Comparison of ENCODE assay signal across 14 cellular contexts in genomic region chr12:112584266-112584722, GRCh38.
DNase-seq lines count a peak whose midpoint lies in the region; ATAC-seq, FAIRE-seq and TF ChIP-seq lines count a peak whose summit lies in the region.
"Had no signal": no experiment of that assay in that cellular context is flagged by ENCODE, and none has a peak within 500 bp of the region (broad histone marks: within the 10 kb centered on the region; RNA-seq: fewer than 3 reads in every experiment).

No MANE protein-coding gene starts in this region.

- TF ChIP-seq POLR2A in H1 (IDR thresholded peaks at IDR 0.05; ENCODE audit: control extremely low read depth in 1 of 2, low read depth in 2 of 2, low read length in 2 of 2) (no peak), adrenal gland (IDR thresholded peaks at IDR 0.05) (no peak)

- H2BK120ac ChIP-seq in H1 (replicated peaks; ENCODE audit: low read depth, low read length), result no peak overlapping the region

- H2BK5ac ChIP-seq in H1 (ENCODE audit: low read depth, low read length), result no peak overlapping the region

- no peaks in the 10 kb centered on the region for H3K9me3 Mint-ChIP-seq in activated naive CD8-positive, alpha-beta T cell treated with anti-CD3 and anti-CD28 coated beads for 36 hours
- H3K9me3 Mint-ChIP-seq: activated CD4-positive, alpha-beta T cell treated with anti-CD3 and anti-CD28 coated beads, Interleukin-2, amount 10 ng/mL, durations not matched to agents 24 days and 14 days; activated T-helper 2 cell treated with anti-CD3 and anti-CD28 coated beads, Interferon-gamma antibody, Interleukin-2, Interleukin-4, amounts not matched to agents 10 μg/mL and 5 μg/mL and 100 μg/mL, durations not matched to agents 14 hours and 24 hours and 36 hours; CD8-positive, alpha-beta T cell; T-cell had no signal

- no peak overlapping the region for H3K56ac ChIP-seq in H1 (replicated peaks; ENCODE audit: insufficient read length, low read depth, low read length)

- no peak overlapping the region for H2BK15ac ChIP-seq in H1 (ENCODE audit: low read length)

- H3K4me1 ChIP-seq in HEK293 (ENCODE audit: control insufficient read depth, insufficient read depth, low read length) (no peaks in the 10 kb centered on the region), H1 (replicated peaks in 1 of 4; ENCODE audit: control insufficient read depth in 3 of 4, insufficient read depth in 4 of 4, low read length in 3 of 4) (no peaks in the 10 kb centered on the region), adrenal gland (replicated peaks in 1 of 2) (no peaks in the 10 kb centered on the region)

- 55% methylated on average over 7 of the region's 7 CpGs; no CpG with 5 or more reads in 1 of the 2 experiments for WGBS in H1 (ENCODE audit: extremely low coverage in 1 of 2, insufficient coverage in 1 of 2, insufficient read length in 1 of 2, insufficient replicate concordance in 2 of 2, low coverage in 1 of 2, low lambda C conversion rate in 2 of 2, missing lambda C conversion rate in 1 of 2), 2 experiments
- WGBS in adrenal gland, 4 donors, result 58 to 68% (median 68%) methylated on average over 7 of the region's 7 CpGs

- H3K4me2 ChIP-seq in H1 (ENCODE audit: insufficient read depth in 1 of 2, low read depth in 2 of 2, low read length in 2 of 2), result no peak overlapping the region

- no peak overlapping the region for H3K23ac ChIP-seq in H1 (ENCODE audit: insufficient read length)

- H3K4me3 ChIP-seq in HEK293 (ENCODE audit: low read depth, low read length) (no peak overlapping the region), H1 (ENCODE audit: extremely low read depth in 1 of 4, insufficient read depth in 2 of 4, low read depth in 3 of 4, low read length in 4 of 4) (peak overlapping the region in 1 of 4 experiments; percentile 17; a peak in 1 of 8 replicates), adrenal gland (no peak overlapping the region)

- TF ChIP-seq CTCF in HEK293 (tag by site-specific recombination; IDR thresholded peaks at IDR 0.05), result no peak
- no peak for TF ChIP-seq CTCF in H1 (IDR thresholded peaks at IDR 0.05; ENCODE audit: control extremely low read depth in 1 of 3, insufficient read depth in 1 of 3, low read depth in 1 of 3, low read length in 3 of 3)
- no peak for TF ChIP-seq CTCF in adrenal gland (IDR thresholded peaks at IDR 0.05)

- no peak for TF ChIP-seq RAD21 in H1 (IDR thresholded peaks at IDR 0.05 in 1 of 2, conservative IDR thresholded peaks at IDR 0.05 in 1 of 2; ENCODE audit: low read depth in 2 of 2, low read length in 2 of 2)

- peak; percentile 36 for FAIRE-seq in H1 (lab: Jason Lieb, UNC)
- FAIRE-seq: islet of Langerhans had no signal

- H3K9me3 ChIP-seq in HEK293 (ENCODE audit: control insufficient read depth, insufficient read depth, low read depth, low read length) (no peaks in the 10 kb centered on the region), H1 (ENCODE audit: insufficient read depth in 2 of 2, low read depth in 1 of 2, low read length in 1 of 2) (no peaks in the 10 kb centered on the region), adrenal gland (replicated peaks in 1 of 3) (no peaks in the 10 kb centered on the region)

- no peak overlapping the region for H2AK5ac ChIP-seq in H1 (ENCODE audit: low read depth, low read length)

- H3K79me2 ChIP-seq in H1 (ENCODE audit: control insufficient read depth in 1 of 2, insufficient read depth in 2 of 2, low read length in 2 of 2), result no peaks in the 10 kb centered on the region

- H3K4me1 Mint-ChIP-seq in activated naive CD8-positive, alpha-beta T cell treated with anti-CD3 and anti-CD28 coated beads for 36 hours, result no peaks in the 10 kb centered on the region
- H3K4me1 Mint-ChIP-seq: activated CD4-positive, alpha-beta T cell treated with anti-CD3 and anti-CD28 coated beads, Interleukin-2, amount 10 ng/mL, durations not matched to agents 24 days and 14 days; T-cell had no signal

- no peak overlapping the region for H3K9ac ChIP-seq in H1 (replicated peaks in 1 of 4; ENCODE audit: extremely low read depth in 1 of 4, low read depth in 3 of 4, low read length in 3 of 4)

- no peaks in the 10 kb centered on the region for H3K36me3 Mint-ChIP-seq in activated naive CD8-positive, alpha-beta T cell treated with anti-CD3 and anti-CD28 coated beads for 36 hours
- H3K36me3 Mint-ChIP-seq: CD8-positive, alpha-beta T cell; T-cell had no signal

- H3K27ac ChIP-seq in HEK293 (ENCODE audit: extremely low read depth, low read depth, low read length), result no peak overlapping the region
- no peak overlapping the region for H3K27ac ChIP-seq in H1 (ENCODE audit: low read depth, low read length)
- H3K27ac ChIP-seq in adrenal gland, result no peak overlapping the region

- ATAC-seq in HG03457 (IDR thresholded peaks at IDR 0.05; ENCODE audit: unreplicated experiment), result no peak
- ATAC-seq: CD8-positive, alpha-beta T cell; T-cell had no signal

- POLR2A ChIA-PET in HEK293 (lab: Yijun Ruan, JAX) (no interaction called here), H1 (lab: Charles Lee; ENCODE audit: partially characterized antibody) (no interaction called here)

- H3K27me3 Mint-ChIP-seq in activated naive CD8-positive, alpha-beta T cell treated with anti-CD3 and anti-CD28 coated beads for 36 hours, result peaks cover 37% of the 10 kb centered on the region

- no peak overlapping the region for H3K18ac ChIP-seq in H1 (ENCODE audit: extremely low read depth, low read length)

- DNase-seq in DMS153 (lab: John Stamatoyannopoulos, UW) (peak; percentile 53), NCI-H510A treated with DMSO at 0.1 percent for 48 hours (lab: John Stamatoyannopoulos, UW) (peak; percentile 16), H1 (ENCODE audit: low read depth in 1 of 2, low spot score in 2 of 2) (peak in 1 of 2 experiments; percentile 69), adrenal gland (no peak)
- no peak for DNase-seq in activated naive CD8-positive, alpha-beta T cell treated with anti-CD3 and anti-CD28 coated beads for 36 hours
- no peak for DNase-seq in activated T-cell treated with anti-CD3 and anti-CD28 coated beads, Interleukin-2, amount 50 U/mL, for 48 hours
- DNase-seq: activated CD4-positive, alpha-beta T cell treated with anti-CD3 and anti-CD28 coated beads, Interleukin-2, amount 10 ng/mL, durations not matched to agents 24 days and 14 days; CD8-positive, alpha-beta T cell; stimulated activated CD4-positive, alpha-beta T cell treated with anti-CD3 and anti-CD28 coated beads, Interleukin-12 subunit alpha, Interleukin-12 subunit beta, amount 100 ng/mL, for 4 hours; T-cell had no signal

- no peak overlapping the region for H4K8ac ChIP-seq in H1 (ENCODE audit: extremely low read depth, insufficient read depth, low read length)

- CTCF ChIA-PET in HEK293 (lab: Yijun Ruan, JAX) (interaction anchor here (0.6 kb wide), 1 partner anchor 487 kb away, joined by 3 read pairs; no protein-coding TSS in a partner anchor), H1 (lab: Charles Lee; ENCODE audit: partially characterized antibody) (no interaction called here)

- no peak for TF ChIP-seq EP300 in H1 (IDR thresholded peaks at IDR 0.05; ENCODE audit: borderline replicate concordance in 1 of 2, low read depth in 2 of 2, low read length in 2 of 2)

- no peak overlapping the region for H3K14ac ChIP-seq in H1 (ENCODE audit: insufficient read length)

- no peak overlapping the region for H4K91ac ChIP-seq in H1 (replicated peaks; ENCODE audit: insufficient read length, low read length)

- H4K5ac ChIP-seq in H1 (ENCODE audit: insufficient read length, low read depth, low read length), result no peak overlapping the region

- H3K36me3 ChIP-seq in HEK293 (ENCODE audit: control insufficient read depth in 2 of 2, insufficient read depth in 1 of 2, low read length in 2 of 2) (no peaks in the 10 kb centered on the region), H1 (ENCODE audit: control insufficient read depth in 2 of 4, insufficient read depth in 4 of 4, low read length in 3 of 4) (no peaks in the 10 kb centered on the region), adrenal gland (replicated peaks in 1 of 2) (no peaks in the 10 kb centered on the region)

- intact Hi-C loops in adrenal gland (cut with DNase I), result no loop called here

- no peak overlapping the region for H2BK20ac ChIP-seq in H1 (ENCODE audit: low read length)

- peaks cover 0 to 2% of the 10 kb centered on the region in 2 experiments for H4K20me1 ChIP-seq in H1 (replicated peaks in 1 of 2; ENCODE audit: control insufficient read depth in 1 of 2, insufficient read depth in 2 of 2, low read length in 2 of 2)

- H2AFZ ChIP-seq in H1 (ENCODE audit: low read length), result 0 out of 2 replicates have a peak overlapping the region, but pooled peaks have one; percentile 41

- no peak overlapping the region for H2BK12ac ChIP-seq in H1 (ENCODE audit: low read depth, low read length)

- H3K23me2 ChIP-seq in H1 (ENCODE audit: low read depth, low read length), result no peaks in the 10 kb centered on the region

- no peak overlapping the region for H3K4me3 Mint-ChIP-seq in activated naive CD8-positive, alpha-beta T cell treated with anti-CD3 and anti-CD28 coated beads for 36 hours
- H3K4me3 Mint-ChIP-seq: activated CD4-positive, alpha-beta T cell treated with anti-CD3 and anti-CD28 coated beads, Interleukin-2, amount 10 ng/mL, durations not matched to agents 24 days and 14 days; CD8-positive, alpha-beta T cell; T-cell had no signal

- no peak overlapping the region for H3K4ac ChIP-seq in H1 (replicated peaks; ENCODE audit: insufficient read length, low read depth, low read length)

- H3K27me3 ChIP-seq in H1 (replicated peaks in 1 of 4; ENCODE audit: control insufficient read depth in 3 of 4, extremely low read depth in 1 of 4, insufficient read depth in 3 of 4, low read length in 3 of 4), result peaks cover 25 to 56% (median 49%) of the 10 kb centered on the region in 4 experiments
- H3K27me3 ChIP-seq in adrenal gland, result no peaks in the 10 kb centered on the region

- H3K79me1 ChIP-seq in H1 (ENCODE audit: low read depth, low read length), result no peaks in the 10 kb centered on the region

- H3K27ac Mint-ChIP-seq in activated naive CD8-positive, alpha-beta T cell treated with anti-CD3 and anti-CD28 coated beads for 36 hours, result no peak overlapping the region
- H3K27ac Mint-ChIP-seq: activated CD4-positive, alpha-beta T cell treated with anti-CD3 and anti-CD28 coated beads, Interleukin-2, amount 10 ng/mL, durations not matched to agents 24 days and 14 days; activated T-helper 2 cell treated with anti-CD3 and anti-CD28 coated beads, Interferon-gamma antibody, Interleukin-2, Interleukin-4, amounts not matched to agents 10 μg/mL and 5 μg/mL and 100 μg/mL, durations not matched to agents 14 hours and 24 hours and 36 hours; CD8-positive, alpha-beta T cell; T-cell had no signal

TF ChIP-seq in HEK293, 187 proteins besides CTCF, POLR2A, EP300 and RAD21:
- TF ChIP-seq KLF10 (tag by site-specific recombination; IDR thresholded peaks at IDR 0.05) (peak; percentile 65; the same call in 1 of the 2 replicates), ZSCAN23 (tag by site-specific recombination; IDR thresholded peaks at IDR 0.05) (no peak)

TF ChIP-seq in H1, 55 proteins besides CTCF, POLR2A, EP300 and RAD21 (continues in another document):
- TF ChIP-seq CREB1 (IDR thresholded peaks at IDR 0.05), result peak; percentile 16; the same call in 1 of the 2 replicates

Comparison
In these comparisons a context has a peak if more than half of its experiments do, and no peak if none do; other contexts are left out.
1. DNase-seq: peak in DMS153 (single experiment) and NCI-H510A treated with DMSO at 0.1 percent for 48 hours (single experiment); none in adrenal gland (0 of 7), activated naive CD8-positive, alpha-beta T cell treated with anti-CD3 and anti-CD28 coated beads for 36 hours (single experiment) and activated T-cell treated with anti-CD3 and anti-CD28 coated beads, Interleukin-2, amount 50 U/mL, for 48 hours (0 of 2).